In the genomic region with DNA sequence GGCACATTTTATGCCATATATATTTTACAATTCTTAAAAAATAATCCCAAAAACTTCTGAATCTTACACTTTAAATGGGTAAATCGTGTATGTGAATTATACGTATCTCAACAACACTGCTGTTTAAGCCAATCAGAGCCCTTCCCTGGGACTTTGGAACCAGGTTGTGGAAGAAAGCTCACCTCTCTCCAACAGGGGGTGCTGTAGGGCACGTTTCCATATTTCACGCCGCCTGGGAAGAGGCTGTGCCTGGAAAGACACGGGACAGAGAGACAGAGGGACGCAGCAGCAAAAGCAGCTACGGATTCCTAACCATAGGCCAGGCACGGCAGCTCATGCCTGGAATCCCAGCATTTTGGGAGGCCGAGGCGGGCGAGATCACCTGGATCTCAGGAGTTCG, we compare ENCODE assay signal across 15 cellular contexts. TPM values are rescaled to one million over a fixed set of nuclear protein-coding genes. Genes with fewer than 3 reads are reported as not detected.
DNase-seq lines count a peak whose midpoint lies in the region; ATAC-seq and TF ChIP-seq lines count a peak whose summit lies in the region.
"Had no signal": no experiment of that assay in that cellular context is flagged by ENCODE, and none has a peak within 500 bp of the region (broad histone marks: within the 10 kb centered on the region; RNA-seq: fewer than 3 reads in every experiment).

No MANE protein-coding gene starts in this region.

- intact Hi-C loops in right cardiac atrium (cut with DNase I) = no loop called here
- intact Hi-C loops in left ventricle myocardium superior (cut with micrococcal nuclease) = no loop called here
- intact Hi-C loops in ovary (cut with DNase I) = no loop called here

- TF ChIP-seq CTCF in NB4 (IDR thresholded peaks at IDR 0.05; ENCODE audit: low read depth, low read length) = peak; percentile 83
- TF ChIP-seq CTCF in foreskin keratinocyte (conservative IDR thresholded peaks at IDR 0.05) = peak; percentile 42
- no peak for TF ChIP-seq CTCF in ovary (IDR thresholded peaks at IDR 0.05)

- 69% methylated on average over 13 of the region's 13 CpGs for WGBS in right cardiac atrium
- 78 to 83% (median 81%) methylated on average over 13 of the region's 13 CpGs for WGBS in ovary, 3 donors

- DNase-seq in right cardiac atrium (peak; percentile 3 to 14 (median 4)), left ventricle myocardium superior (no peak), NB4 (ENCODE audit: low read depth) (peak; percentile 77), foreskin keratinocyte (no peak), ovary (no peak)
- DNase-seq: activated gamma-delta T cell treated with Interleukin-2 at 50 U/mL for 16 hours, gastrocnemius medialis, midbrain, RPMI8226 had no signal

- H3K4me3 ChIP-seq in right cardiac atrium (ENCODE audit: low read length) = no peak overlapping the region
- H3K4me3 ChIP-seq in NB4 (ENCODE audit: low read depth, low read length) = no peak overlapping the region
- no peak overlapping the region for H3K4me3 ChIP-seq in ovary
- H3K4me3 ChIP-seq: BLaER1 treated with 17β-estradiol and CSF1 and Interleukin-3, amounts not matched to agents 10 nM and 100 nM; coronary artery; gastrocnemius medialis had no signal

- no peaks in the 10 kb centered on the region for H3K9me3 ChIP-seq in right cardiac atrium (ENCODE audit: control insufficient read depth, low read length)
- no peaks in the 10 kb centered on the region for H3K9me3 ChIP-seq in ovary
- H3K9me3 ChIP-seq: gastrocnemius medialis had no signal

- H3K36me3 ChIP-seq in ovary = no peaks in the 10 kb centered on the region
- H3K36me3 ChIP-seq: BLaER1 treated with 17β-estradiol and CSF1 and Interleukin-3, amounts not matched to agents 10 nM and 100 nM; gastrocnemius medialis had no signal

- H3K4me1 ChIP-seq in right cardiac atrium (ENCODE audit: control insufficient read depth, insufficient read depth, low read length) = no peaks in the 10 kb centered on the region
- no peaks in the 10 kb centered on the region for H3K4me1 ChIP-seq in foreskin keratinocyte
- H3K4me1 ChIP-seq in ovary (ENCODE audit: insufficient read depth) = no peaks in the 10 kb centered on the region
- H3K4me1 ChIP-seq: gastrocnemius medialis had no signal

- TF ChIP-seq EP300 in ovary (IDR thresholded peaks at IDR 0.05) = no peak

- ATAC-seq in right cardiac atrium (no peak), left ventricle myocardium superior (no peak), foreskin keratinocyte (no peak), GM19463 (IDR thresholded peaks at IDR 0.05; ENCODE audit: unreplicated experiment) (no peak), HG03175 (IDR thresholded peaks at IDR 0.05; ENCODE audit: unreplicated experiment) (no peak), GM21528 (IDR thresholded peaks at IDR 0.05; ENCODE audit: low FRiP score, unreplicated experiment) (no peak)
- ATAC-seq: gastrocnemius medialis had no signal

- no peaks in the 10 kb centered on the region for H3K27me3 ChIP-seq in right cardiac atrium (ENCODE audit: control insufficient read depth, insufficient read depth)
- H3K27me3 ChIP-seq in foreskin keratinocyte = no peaks in the 10 kb centered on the region
- no peaks in the 10 kb centered on the region for H3K27me3 ChIP-seq in ovary
- H3K27me3 ChIP-seq: BLaER1 treated with 17β-estradiol and CSF1 and Interleukin-3, amounts not matched to agents 10 nM and 100 nM had no signal

- TF ChIP-seq POLR2A in NB4 (IDR thresholded peaks at IDR 0.05; ENCODE audit: extremely low read depth, insufficient read length) (no peak), ovary (IDR thresholded peaks at IDR 0.05) (no peak)

- H3K27ac ChIP-seq in right cardiac atrium (ENCODE audit: low read length) (no peak overlapping the region), foreskin keratinocyte (no peak overlapping the region), ovary (no peak overlapping the region)
- H3K27ac ChIP-seq: BLaER1 treated with 17β-estradiol and CSF1 and Interleukin-3, amounts not matched to agents 10 nM and 100 nM; coronary artery; gastrocnemius medialis; VCaP had no signal

RNA-seq across cellular contexts. Expression of a gene that starts 29.4 kb away (rescaled TPM):
- total RNA-seq in right cardiac atrium (10 to 100 TPM; 50.4 to 65.0 (median 54.7) TPM), left ventricle myocardium superior (68.0 TPM), foreskin keratinocyte (20.0 and 21.6 TPM in 2 replicates), ovary (10 to 100 TPM; 12.6 to 69.5 (median 54.3) TPM)
- polyA plus RNA-seq in right cardiac atrium (36.4 TPM), foreskin keratinocyte (23.7 and 30.7 TPM in 2 replicates), ovary (10 to 100 TPM in 1 of 2 donors, 1 to 10 TPM in 1; 3.2 to 22.2 TPM)

Comparison
In these comparisons a context has a peak if more than half of its experiments do, and no peak if none do; other contexts are left out.
1. DNase-seq: peak in right cardiac atrium (3 of 3) and NB4 (single experiment); none in left ventricle myocardium superior (single experiment), foreskin keratinocyte (0 of 2) and ovary (0 of 5).
2. CTCF ChIP-seq: peak in NB4 (single experiment) and foreskin keratinocyte (single experiment); none in ovary (0 of 3).